ENCODE assay signal across 9 cellular contexts in the genomic region with DNA sequence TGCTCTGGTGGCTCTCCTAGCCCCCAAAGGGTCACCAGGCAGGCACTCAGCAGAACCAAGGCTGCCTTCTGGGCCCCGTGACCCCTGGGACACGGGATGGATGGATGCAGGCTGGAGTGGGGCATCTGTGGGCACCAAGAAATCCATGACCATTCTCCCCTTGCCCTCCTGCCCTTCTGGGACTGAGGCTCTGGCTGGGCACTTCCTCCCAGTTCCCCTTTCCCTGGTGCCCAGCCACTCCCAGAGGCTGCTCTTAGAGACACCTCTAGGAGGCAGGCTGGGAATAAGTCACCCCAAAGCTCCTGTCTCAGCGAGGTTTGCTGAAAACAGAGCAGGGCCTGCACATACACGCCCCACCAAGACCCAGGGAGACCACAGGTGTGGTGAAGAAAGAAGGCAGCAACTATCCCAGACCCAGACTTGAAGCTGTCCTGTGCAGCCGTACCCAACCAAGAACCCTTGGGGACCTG. TPM values are rescaled to one million over a fixed set of nuclear protein-coding genes. Genes with fewer than 3 reads are reported as not detected.
DNase-seq lines count a peak whose midpoint lies in the region; ATAC-seq and TF ChIP-seq lines count a peak whose summit lies in the region.
"Had no signal": no experiment of that assay in that cellular context is flagged by ENCODE, and none has a peak within 500 bp of the region (broad histone marks: within the 10 kb centered on the region; RNA-seq: fewer than 3 reads in every experiment).

No MANE protein-coding gene starts in this region.

- peak overlapping the region; percentile 96 for H3K27ac Mint-ChIP-seq in T-helper 17 cell
- H3K27ac Mint-ChIP-seq: memory B cell had no signal

- no peaks in the 10 kb centered on the region for H3K9me3 ChIP-seq in T-helper 17 cell (ENCODE audit: control insufficient read depth, low read length, poor library complexity, severe bottlenecking)
- no peaks in the 10 kb centered on the region for H3K9me3 ChIP-seq in HAP-1

- H3K4me3 ChIP-seq in fibroblast of mammary gland (ENCODE audit: control insufficient read depth, low read depth, low read length) (peak overlapping the region; percentile 53), HAP-1 (no peak overlapping the region)

- H3K4me3 Mint-ChIP-seq in T-helper 17 cell: peak overlapping the region; percentile 96
- H3K4me3 Mint-ChIP-seq: memory B cell had no signal

- no peaks in the 10 kb centered on the region for H3K27me3 Mint-ChIP-seq in T-helper 17 cell
- H3K27me3 Mint-ChIP-seq: memory B cell had no signal

- in situ Hi-C loops in HAP-1 (cut with MboI; ENCODE audit: low sequenced_read_pairs): no loop called here

- H3K36me3 Mint-ChIP-seq in T-helper 17 cell (ENCODE audit: low read depth): peaks cover 3% of the 10 kb centered on the region
- H3K36me3 Mint-ChIP-seq: memory B cell had no signal

- peaks cover 34% of the 10 kb centered on the region for H3K4me1 Mint-ChIP-seq in T-helper 17 cell

- TF ChIP-seq CTCF in C4-2B (conservative IDR thresholded peaks at IDR 0.05) (no peak), fibroblast of mammary gland (conservative IDR thresholded peaks at IDR 0.05; ENCODE audit: control insufficient read depth, insufficient read depth, low read depth, low read length) (peak; percentile 22)

- ATAC-seq in GM21786 (IDR thresholded peaks at IDR 0.05; ENCODE audit: unreplicated experiment) (peak; percentile 29), T-helper 17 cell (peak; percentile 39), GM18867 (IDR thresholded peaks at IDR 0.05; ENCODE audit: unreplicated experiment) (no peak), HG03039 (IDR thresholded peaks at IDR 0.05; ENCODE audit: unreplicated experiment) (no peak)

- DNase-seq in T-helper 17 cell: no peak
- DNase-seq in fibroblast of mammary gland (ENCODE audit: low read depth): peak; percentile 34
- DNase-seq in putamen (ENCODE audit: low spot score): peak; percentile 20
- no peak for DNase-seq in HAP-1 (ENCODE audit: low spot score in 2 of 2)

- peak overlapping the region; percentile 48 for H3K27ac ChIP-seq in C4-2B

- H3K27me3 ChIP-seq in HAP-1 (ENCODE audit: low read depth): no peaks in the 10 kb centered on the region

- H3K4me1 ChIP-seq in HAP-1: peaks cover 10% of the 10 kb centered on the region; the same call in 1 of the 2 replicates

- H3K36me3 ChIP-seq in HAP-1 (replicated peaks): no peaks in the 10 kb centered on the region

RNA-seq across cellular contexts. Expression of a gene that starts 0.9 kb away (rescaled TPM):
- total RNA-seq in T-helper 17 cell: 100 to 1,000 TPM; 151 to 160 TPM

RNA-seq across cellular contexts. Expression of a gene that starts 10.8 kb away (rescaled TPM):
- total RNA-seq in T-helper 17 cell: under 1 TPM; 0.13 to 0.32 TPM

RNA-seq across cellular contexts. Expression of a gene that starts 19.1 kb away (rescaled TPM):
- not detected for total RNA-seq in T-helper 17 cell

RNA-seq across cellular contexts. Expression of a gene that starts 42.3 kb away (rescaled TPM):
- total RNA-seq in T-helper 17 cell: 1 to 10 TPM; 4.0 to 8.7 TPM

Comparison
In these comparisons a context has a peak if more than half of its experiments do, and no peak if none do; other contexts are left out.
1. ATAC-seq: peak in GM21786 (single experiment) and T-helper 17 cell (single experiment); none in GM18867 (single experiment) and HG03039 (single experiment).
2. DNase-seq: peak in fibroblast of mammary gland (single experiment) and putamen (single experiment); none in T-helper 17 cell (0 of 3) and HAP-1 (0 of 2).